Comparison of ENCODE assay signal across 1 cellular context in genomic region chr17:41784207-41784744, GRCh38.
TF ChIP-seq lines count a peak whose summit lies in the region.

No MANE protein-coding gene starts in this region.

TF ChIP-seq in SK-N-SH treated with all-trans-retinoic acid at 6 μM for 48 hours, 23 proteins besides CTCF, POLR2A, EP300 and RAD21 (continued from another document):
- TF ChIP-seq POU6F1 (CRISPR knock-in tag; IDR thresholded peaks at IDR 0.05; ENCODE audit: borderline replicate concordance, low read depth) (no peak), ISL1 (CRISPR knock-in tag; IDR thresholded peaks at IDR 0.05) (no peak)
